8 cellular contexts compared by ENCODE assay signal in genomic region chr9:137276757-137277328, GRCh38. TPM values are rescaled to one million over a fixed set of nuclear protein-coding genes. Genes with fewer than 3 reads are reported as not detected.
DNase-seq lines count a peak whose midpoint lies in the region; ATAC-seq and TF ChIP-seq lines count a peak whose summit lies in the region.

No MANE protein-coding gene starts in this region.

- H3K27ac Mint-ChIP-seq in endothelial cell (ENCODE audit: unreplicated experiment) = peak overlapping the region; percentile 93

- H3K9me3 Mint-ChIP-seq in endothelial cell (ENCODE audit: unreplicated experiment) = no peaks in the 10 kb centered on the region

- H3K4me1 ChIP-seq in mucosa of rectum (ENCODE audit: control insufficient read depth in 2 of 2, insufficient read depth in 2 of 2, low read length in 2 of 2) = peaks cover 21 to 35% of the 10 kb centered on the region in 2 donors

- H3K9me3 ChIP-seq in mucosa of rectum (ENCODE audit: control insufficient read depth in 2 of 2, low read length in 2 of 2) = no peaks in the 10 kb centered on the region

- H3K4me3 Mint-ChIP-seq in endothelial cell (ENCODE audit: unreplicated experiment) = no peak overlapping the region

- H3K36me3 ChIP-seq in H7 (replicated peaks; ENCODE audit: control insufficient read depth, insufficient read depth, low read length) (peaks cover 1% of the 10 kb centered on the region), mucosa of rectum (ENCODE audit: control insufficient read depth in 2 of 2, insufficient read depth in 2 of 2, low read length in 2 of 2) (peaks cover 17 to 19% of the 10 kb centered on the region in 2 donors)

- H3K4me3 ChIP-seq in H7 (ENCODE audit: insufficient read depth, low read depth, low read length) (peak overlapping the region; percentile 60), mucosa of rectum (ENCODE audit: low read length in 2 of 2) (peak overlapping the region; percentile 85)

- DNase-seq in H7 (peak; percentile 91), RPMI8226 (peak; percentile 95), endothelial cell (ENCODE audit: low spot score) (peak; percentile 46), NCI-H1930 (lab: John Stamatoyannopoulos, UW) (no peak)
- no peak for DNase-seq in stimulated activated naive CD4-positive, alpha-beta T cell treated with Interleukin-2 at 50 U/mL for 16 hours (lab: John Stamatoyannopoulos, UW)

- no peak for TF ChIP-seq CTCF in endothelial cell (IDR thresholded peaks at IDR 0.05; ENCODE audit: unreplicated experiment)

- H3K27me3 Mint-ChIP-seq in endothelial cell (ENCODE audit: unreplicated experiment) = peaks cover 9% of the 10 kb centered on the region

- peak overlapping the region; percentile 92 to 99 for H3K9ac ChIP-seq in mucosa of rectum (ENCODE audit: low read depth in 1 of 2, low read length in 2 of 2)

- H3K27me3 ChIP-seq in H7 (ENCODE audit: control insufficient read depth, insufficient read depth, low read length) = no peaks in the 10 kb centered on the region
- H3K27me3 ChIP-seq in mucosa of rectum (ENCODE audit: control insufficient read depth in 2 of 2, insufficient read depth in 2 of 2, low read length in 2 of 2) = no peaks in the 10 kb centered on the region

- H3K36me3 Mint-ChIP-seq in endothelial cell (ENCODE audit: low read depth, unreplicated experiment) = peaks cover 4% of the 10 kb centered on the region

- peak overlapping the region; percentile 91 to 96 for H3K27ac ChIP-seq in mucosa of rectum (ENCODE audit: low read depth in 2 of 2, low read length in 2 of 2)

- H3K4me1 Mint-ChIP-seq in endothelial cell (ENCODE audit: unreplicated experiment) = peaks cover 21% of the 10 kb centered on the region

- ATAC-seq in HG03095 (IDR thresholded peaks at IDR 0.05; ENCODE audit: unreplicated experiment) = no peak
- no peak for ATAC-seq in GM19467 (IDR thresholded peaks at IDR 0.05; ENCODE audit: unreplicated experiment)

RNA-seq across cellular contexts. Expression of gene TOR4A, which starts 0.7 kb away (rescaled TPM):
- 21.3 and 23.2 TPM in 2 replicates for total RNA-seq in H7 (2014; rRNA removed; shearing (Covaris generic))
- total RNA-seq in endothelial cell (ENCODE audit: unreplicated experiment) = 37.7 TPM

RNA-seq across cellular contexts. Expression of gene NELFB, which starts 21.7 kb away (rescaled TPM):
- 112 and 121 TPM in 2 replicates for total RNA-seq in H7 (2014; rRNA removed; shearing (Covaris generic))
- total RNA-seq in endothelial cell (ENCODE audit: unreplicated experiment) = 65.6 TPM

RNA-seq across cellular contexts. Expression of gene NRARP, which starts 25.2 kb away (rescaled TPM):
- total RNA-seq in H7 (2014; rRNA removed; shearing (Covaris generic)) = 27.7 and 34.8 TPM in 2 replicates
- total RNA-seq in endothelial cell (ENCODE audit: unreplicated experiment) = 170 TPM

RNA-seq across cellular contexts. Expression of gene STPG3, which starts 25.8 kb away (rescaled TPM):
- not detected in 2 replicates for total RNA-seq in H7 (2014; rRNA removed; shearing (Covaris generic))
- total RNA-seq in endothelial cell (ENCODE audit: unreplicated experiment) = not detected

RNA-seq across cellular contexts. Expression of gene TUBB4B, which starts 35.8 kb away (rescaled TPM):
- 238 and 257 TPM in 2 replicates for total RNA-seq in H7 (2014; rRNA removed; shearing (Covaris generic))
- total RNA-seq in endothelial cell (ENCODE audit: unreplicated experiment) = 134 TPM

Comparison
In these comparisons a context has a peak if more than half of its experiments do, and no peak if none do; other contexts are left out.
1. DNase-seq: peak in H7 (single experiment), RPMI8226 (single experiment) and endothelial cell (single experiment); none in stimulated activated naive CD4-positive, alpha-beta T cell treated with Interleukin-2 at 50 U/mL for 16 hours (single experiment) and NCI-H1930 (0 of 2).